Comparison of ENCODE assay signal across 16 cellular contexts in the genomic region with DNA sequence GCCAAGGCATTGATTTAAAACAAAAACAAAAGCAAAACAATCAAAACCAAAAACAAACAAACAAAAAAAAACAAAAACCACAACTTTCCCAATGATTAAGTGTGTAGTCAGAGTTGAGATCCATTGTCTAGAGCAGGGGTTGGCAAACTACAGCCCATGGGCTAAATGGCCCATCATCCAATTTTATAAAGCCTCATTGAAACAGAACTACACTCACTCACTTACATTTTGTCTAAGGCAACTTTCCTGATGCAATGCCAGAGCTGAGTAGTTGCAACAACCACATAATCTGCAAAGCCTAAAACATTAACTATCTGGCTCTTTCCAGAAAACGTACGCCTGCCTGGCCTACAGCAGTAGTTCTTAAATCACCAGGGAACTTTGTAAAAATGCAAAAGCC.
"Had no signal": no experiment of that assay in that cellular context is flagged by ENCODE, and none has a peak within 500 bp of the region (broad histone marks: within the 10 kb centered on the region; RNA-seq: fewer than 3 reads in every experiment).

No MANE protein-coding gene starts in this region.

- H3K4me1 Mint-ChIP-seq: naive thymus-derived CD4-positive, alpha-beta T cell had no signal

- H3K36me3 Mint-ChIP-seq: neural progenitor cell had no signal

- H3K4me2 ChIP-seq: neural progenitor cell had no signal

- H3K9ac ChIP-seq: neural progenitor cell had no signal

- H3K27ac Mint-ChIP-seq: activated naive CD4-positive, alpha-beta T cell treated with anti-CD3 and anti-CD28 coated beads for 36 hours; effector memory CD8-positive, alpha-beta T cell; naive thymus-derived CD4-positive, alpha-beta T cell; neural progenitor cell; progenitor cell of endocrine pancreas had no signal

- H3K27ac ChIP-seq: left lung, neural progenitor cell, tibial nerve had no signal

- H3K4me3 Mint-ChIP-seq: activated naive CD4-positive, alpha-beta T cell treated with anti-CD3 and anti-CD28 coated beads for 36 hours; activated T-cell treated with anti-CD3 and anti-CD28 coated beads, Interleukin-2, amount 50 U/mL, for 4 hours; effector memory CD8-positive, alpha-beta T cell; naive thymus-derived CD4-positive, alpha-beta T cell; neural progenitor cell had no signal

- H3K27me3 ChIP-seq: left lung, neural progenitor cell, tibial nerve had no signal

- H3K4me1 ChIP-seq: left lung, tibial nerve had no signal

- H3K36me3 ChIP-seq: left lung, neural progenitor cell, tibial nerve had no signal

- DNase-seq: activated CD4-positive, alpha-beta T cell treated with anti-CD3 and anti-CD28 coated beads, Interleukin-2, amount 50 U/mL, for 1 hour; activated CD8-positive, alpha-beta memory T cell treated with anti-CD3 and anti-CD28 coated beads, Interleukin-2, amount 50 U/mL, for 4 hours; activated naive CD4-positive, alpha-beta T cell treated with anti-CD3 and anti-CD28 coated beads for 36 hours; activated T-cell treated with anti-CD3 and anti-CD28 coated beads, Interleukin-2, amount 50 U/mL, for 4 hours; anterior cingulate cortex; effector memory CD8-positive, alpha-beta T cell; head of caudate nucleus; left lung; naive thymus-derived CD4-positive, alpha-beta T cell; stimulated activated CD4-positive, alpha-beta T cell treated with anti-CD3 and anti-CD28 coated beads, Interleukin-2, amount 100 ng/mL, for 24 hours; stimulated activated naive CD8-positive, alpha-beta T cell treated with anti-CD3 and anti-CD28 coated beads, Interleukin-15, Interleukin-2, amounts not matched to agents 100 U/mL and 50 U/mL, for 24 hours; T1000 had no signal

- H3K27me3 Mint-ChIP-seq: effector memory CD8-positive, alpha-beta T cell had no signal

- H3K4me3 ChIP-seq: left lung, neural progenitor cell, tibial nerve had no signal

- H2AFZ ChIP-seq: neural progenitor cell had no signal

- ATAC-seq: activated CD4-positive, CD25-positive, alpha-beta regulatory T cell treated with anti-CD3 and anti-CD28 coated beads, Interleukin-2, amount 50 U/mL, for 24 hours; activated T-cell treated with anti-CD3 and anti-CD28 coated beads, Interleukin-2, amount 50 U/mL, for 4 hours; effector memory CD8-positive, alpha-beta T cell; left lung; naive thymus-derived CD4-positive, alpha-beta T cell; stimulated activated naive CD8-positive, alpha-beta T cell treated with anti-CD3 and anti-CD28 coated beads, Interleukin-15, Interleukin-2, amounts not matched to agents 100 U/mL and 50 U/mL, for 24 hours had no signal
